In genomic region chr6:137869781-137870180, GRCh38 we compare ENCODE assay signal across 10 cellular contexts. TPM values are rescaled to one million over a fixed set of nuclear protein-coding genes. Genes with fewer than 3 reads are reported as not detected.
A peak's percentile ranks its signal among the peaks of the same experiment; 100 is the strongest.
DNase-seq lines count a peak whose midpoint lies in the region; TF ChIP-seq lines count a peak whose summit lies in the region.
"Had no signal": no experiment of that assay in that cellular context is flagged by ENCODE, and none has a peak within 500 bp of the region (broad histone marks: within the 10 kb centered on the region; RNA-seq: fewer than 3 reads in every experiment).

No MANE protein-coding gene starts in this region.

- no peaks in the 10 kb centered on the region for H3K27me3 ChIP-seq in SJCRH30
- no peaks in the 10 kb centered on the region for H3K27me3 ChIP-seq in rectal smooth muscle tissue (ENCODE audit: control insufficient read depth, insufficient read depth, low read length)

- H3K36me3 ChIP-seq in SJCRH30, result peaks cover 47% of the 10 kb centered on the region
- H3K36me3 ChIP-seq in rectal smooth muscle tissue (ENCODE audit: control insufficient read depth, insufficient read depth, low read length), result peaks cover 2% of the 10 kb centered on the region

- H3K4me3 ChIP-seq in GM08714 (ENCODE audit: low read length) (peak overlapping the region; percentile 86), SJCRH30 (peak overlapping the region; percentile 94), epithelial cell of proximal tubule (ENCODE audit: low read depth, low read length) (peak overlapping the region; percentile 3), rectal smooth muscle tissue (ENCODE audit: low read length) (peak overlapping the region; percentile 92)

- H3K4me1 ChIP-seq in SJCRH30, result peaks cover 41% of the 10 kb centered on the region
- H3K4me1 ChIP-seq in rectal smooth muscle tissue (ENCODE audit: control insufficient read depth, insufficient read depth, low read length), result peaks cover 16% of the 10 kb centered on the region

- no peak overlapping the region for H3K9ac ChIP-seq in rectal smooth muscle tissue (ENCODE audit: low read length)

- H3K9me3 ChIP-seq in SJCRH30 (replicated peaks), result no peaks in the 10 kb centered on the region

- H3K27ac ChIP-seq in SJCRH30, result no peak overlapping the region
- H3K27ac ChIP-seq in rectal smooth muscle tissue (ENCODE audit: low read depth, low read length), result no peak overlapping the region

- TF ChIP-seq CTCF in epithelial cell of proximal tubule (conservative IDR thresholded peaks at IDR 0.05; ENCODE audit: low read depth, low read length), result no peak

- DNase-seq in SJCRH30 (no peak), epithelial cell of proximal tubule (ENCODE audit: low read depth) (no peak), NCI-H1694 (lab: John Stamatoyannopoulos, UW) (no peak), NCI-H146 (lab: John Stamatoyannopoulos, UW) (no peak), DMS79 treated with DMSO at 0.1 percent for 48 hours (lab: John Stamatoyannopoulos, UW) (no peak), NCI-H187 (lab: John Stamatoyannopoulos, UW) (no peak)
- DNase-seq: EL, NCI-H2029 had no signal

RNA-seq across cellular contexts. Expression of gene TNFAIP3, which starts 2.7 kb away (rescaled TPM):
- total RNA-seq in SJCRH30 (2014; rRNA removed; shearing (Covaris generic)), result 39.7 and 39.9 TPM in 2 replicates
- total RNA-seq in epithelial cell of proximal tubule, result 10.6 and 13.6 TPM in 2 replicates

Comparison
In these comparisons a context has a peak if more than half of its experiments do, and no peak if none do; other contexts are left out.
1. H3K4me3 ChIP-seq: peak in every context shown above with its lines; median percentile 94 in SJCRH30; 92 in rectal smooth muscle tissue; 86 in GM08714; 3 in epithelial cell of proximal tubule.